Comparison of ENCODE assay signal across 3 cellular contexts in genomic region chr15:70963199-70963598, GRCh38.
TF ChIP-seq lines count a peak whose summit lies in the region.

No MANE protein-coding gene starts in this region.

TF ChIP-seq in A549, 52 proteins besides CTCF, POLR2A, EP300 and RAD21:
- TF ChIP-seq MAFK (IDR thresholded peaks at IDR 0.05; ENCODE audit: partially characterized antibody) (peak; percentile 95), FOSB (CRISPR knock-in tag; IDR thresholded peaks at IDR 0.05) (no peak), HES2 (IDR thresholded peaks at IDR 0.05) (no peak), ELK1 (IDR thresholded peaks at IDR 0.05; ENCODE audit: low read depth, low read length) (no peak), MAX (IDR thresholded peaks at IDR 0.05) (no peak), EHF (CRISPR knock-in tag; IDR thresholded peaks at IDR 0.05) (no peak), USF2 (IDR thresholded peaks at IDR 0.05) (no peak), ZC3H11A (IDR thresholded peaks at IDR 0.05) (no peak), ESRRA (IDR thresholded peaks at IDR 0.05; ENCODE audit: borderline replicate concordance, low read length) (no peak)

TF ChIP-seq in IMR-90, 13 proteins besides CTCF, POLR2A, EP300 and RAD21:
- TF ChIP-seq BHLHE40 (IDR thresholded peaks at IDR 0.05; ENCODE audit: low read depth, low read length): no peak
- TF ChIP-seq MAFK (IDR thresholded peaks at IDR 0.05; ENCODE audit: low read depth, low read length): peak; percentile 92

TF ChIP-seq in H1, 55 proteins besides CTCF, POLR2A, EP300 and RAD21:
- TF ChIP-seq MAFK (IDR thresholded peaks at IDR 0.05; ENCODE audit: low read depth, low read length): peak; percentile 63; the same call in 1 of the 2 replicates
- no peak for TF ChIP-seq KDM5A (IDR thresholded peaks at IDR 0.05; ENCODE audit: low read length)
